10 cellular contexts compared by ENCODE assay signal in the genomic region with DNA sequence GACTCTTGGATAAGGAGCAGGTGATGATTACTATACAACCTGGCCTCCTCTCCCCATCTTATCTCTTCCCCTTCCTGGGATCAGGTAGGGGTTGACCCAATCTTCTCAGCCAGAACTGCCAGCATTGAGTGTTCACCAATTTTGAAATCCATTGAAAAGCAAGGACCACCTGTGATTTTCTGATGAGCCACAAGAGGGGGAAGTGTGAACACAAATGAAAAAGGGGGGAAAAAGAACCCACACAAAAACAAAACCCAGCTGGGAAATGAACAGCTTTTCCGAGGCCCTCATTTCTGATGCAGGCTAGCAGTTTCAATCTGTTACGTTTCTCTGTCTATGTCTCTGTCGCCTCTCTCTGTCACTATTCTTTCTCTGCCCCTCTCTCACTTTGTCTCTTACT.
DNase-seq lines count a peak whose midpoint lies in the region; ATAC-seq, FAIRE-seq and TF ChIP-seq lines count a peak whose summit lies in the region.
"Had no signal": no experiment of that assay in that cellular context is flagged by ENCODE, and none has a peak within 500 bp of the region (broad histone marks: within the 10 kb centered on the region; RNA-seq: fewer than 3 reads in every experiment).

No MANE protein-coding gene starts in this region.

- no peak overlapping the region for H3K4me3 Mint-ChIP-seq in nephron progenitor cell
- H3K4me3 Mint-ChIP-seq: immature natural killer cell had no signal

- H3K4me1 Mint-ChIP-seq in nephron progenitor cell: peaks cover 55% of the 10 kb centered on the region
- H3K4me1 Mint-ChIP-seq: immature natural killer cell had no signal

- H3K27ac Mint-ChIP-seq in nephron progenitor cell: peak overlapping the region; percentile 24
- H3K27ac Mint-ChIP-seq: immature natural killer cell had no signal

- no peak for ATAC-seq in HG03139 (IDR thresholded peaks at IDR 0.05; ENCODE audit: unreplicated experiment)

- DNase-seq in ELF-1 (ENCODE audit: low read depth, low spot score): peak; percentile 23
- peak; percentile 45 for DNase-seq in NAMALWA (ENCODE audit: low spot score)
- peak; percentile 2 for DNase-seq in amniotic epithelial cell (ENCODE audit: low read depth)
- DNase-seq in nephron progenitor cell: peak; percentile 21
- no peak for DNase-seq in hepatic stellate cell (ENCODE audit: low spot score)
- no peak for DNase-seq in GM12891 (ENCODE audit: insufficient read length, low spot score)
- no peak for DNase-seq in stimulated activated CD4-positive, alpha-beta T cell treated with anti-CD3 and anti-CD28 coated beads, Interleukin-2, amount 100 ng/mL, for 24 hours
- DNase-seq: anterior cingulate cortex, immature natural killer cell had no signal

- peak; percentile 50 for TF ChIP-seq CTCF in nephron progenitor cell (IDR thresholded peaks at IDR 0.05)

- no peaks in the 10 kb centered on the region for H3K36me3 Mint-ChIP-seq in nephron progenitor cell (ENCODE audit: low read depth)
- H3K36me3 Mint-ChIP-seq: immature natural killer cell had no signal

- FAIRE-seq in GM12891 (lab: Jason Lieb, UNC): no peak

- no peak for TF ChIP-seq POLR2A in GM12891 (IDR thresholded peaks at IDR 0.05; ENCODE audit: low read depth, low read length)

- H3K27me3 Mint-ChIP-seq in nephron progenitor cell (ENCODE audit: low read depth, poor library complexity): no peaks in the 10 kb centered on the region

- H3K9me3 Mint-ChIP-seq in nephron progenitor cell: peaks cover 3% of the 10 kb centered on the region

TF ChIP-seq in GM12891, 5 proteins besides CTCF, POLR2A, EP300 and RAD21:
- TF ChIP-seq PAX5 (IDR thresholded peaks at IDR 0.05; ENCODE audit: insufficient read depth, low read length, severe bottlenecking) (no peak), POLR2AphosphoS5 (IDR thresholded peaks at IDR 0.05; ENCODE audit: low read depth, low read length) (no peak), POU2F2 (IDR thresholded peaks at IDR 0.05; ENCODE audit: low read depth, low read length) (no peak), SPI1 (IDR thresholded peaks at IDR 0.05; ENCODE audit: low read depth, low read length) (no peak), TAF1 (IDR thresholded peaks at IDR 0.05; ENCODE audit: low read depth, low read length) (no peak)

Comparison
In these comparisons a context has a peak if more than half of its experiments do, and no peak if none do; other contexts are left out.
1. DNase-seq: peak in ELF-1 (single experiment), NAMALWA (single experiment), amniotic epithelial cell (single experiment) and nephron progenitor cell (single experiment); none in hepatic stellate cell (single experiment), GM12891 (single experiment) and stimulated activated CD4-positive, alpha-beta T cell treated with anti-CD3 and anti-CD28 coated beads, Interleukin-2, amount 100 ng/mL, for 24 hours (0 of 2).